ENCODE assay signal across 8 cellular contexts in genomic region chr6:130322673-130323268, GRCh38. TPM values are rescaled to one million over a fixed set of nuclear protein-coding genes. Genes with fewer than 3 reads are reported as not detected.
DNase-seq lines count a peak whose midpoint lies in the region; ATAC-seq and TF ChIP-seq lines count a peak whose summit lies in the region.

No MANE protein-coding gene starts in this region.

- H4K5ac ChIP-seq in H9 (ENCODE audit: insufficient read length, low read depth, low read length): no peak overlapping the region

- no peaks in the 10 kb centered on the region for H3K27me3 Mint-ChIP-seq in H9 (ENCODE audit: low read depth)

- no peak overlapping the region for H4K12ac ChIP-seq in trophoblast cell (ENCODE audit: low read depth, low read length)

- H3K4me1 ChIP-seq in H9 (ENCODE audit: insufficient read depth, low read length) (no peaks in the 10 kb centered on the region), trophoblast cell (ENCODE audit: control insufficient read depth in 1 of 2, insufficient read depth in 2 of 2, low read length in 2 of 2) (no peaks in the 10 kb centered on the region)

- no peaks in the 10 kb centered on the region for H3K9me3 Mint-ChIP-seq in H9

- no peak overlapping the region for H3K4me3 Mint-ChIP-seq in H9

- H2BK15ac ChIP-seq in H9 (ENCODE audit: low read depth, low read length): no peak overlapping the region

- no peak overlapping the region for H3K4me3 ChIP-seq in trophoblast cell (ENCODE audit: low read depth, low read length)

- no peaks in the 10 kb centered on the region for H3K79me2 ChIP-seq in H9 (ENCODE audit: insufficient read depth, low read length)
- H3K79me2 ChIP-seq in trophoblast cell (ENCODE audit: control insufficient read depth, insufficient read depth, low read length, poor library complexity): no peaks in the 10 kb centered on the region

- no peak overlapping the region for H3K14ac ChIP-seq in H9 (ENCODE audit: insufficient read depth, low read length)
- no peak overlapping the region for H3K14ac ChIP-seq in trophoblast cell (ENCODE audit: low read length)

- H2BK5ac ChIP-seq in H9 (ENCODE audit: insufficient read length, low read length) (no peak overlapping the region), trophoblast cell (ENCODE audit: low read depth, low read length, poor library complexity) (no peak overlapping the region)

- no CpG with 5 or more reads among the region's 3 CpGs for WGBS in H9 (ENCODE audit: extremely low coverage, insufficient read length, low lambda C conversion rate)
- WGBS in trophoblast cell (ENCODE audit: extremely low coverage, insufficient coverage, insufficient read length): no CpG with 5 or more reads among the region's 3 CpGs

- no peak overlapping the region for H2BK20ac ChIP-seq in H9 (ENCODE audit: low read depth, low read length, poor library complexity, severe bottlenecking)

- H3K79me1 ChIP-seq in H9 (ENCODE audit: insufficient read depth, low read depth, low read length, poor library complexity, severe bottlenecking) (no peaks in the 10 kb centered on the region), trophoblast cell (ENCODE audit: low read length) (no peaks in the 10 kb centered on the region)

- no peak overlapping the region for H3T11ph ChIP-seq in H9 (ENCODE audit: low read length)

- no peak overlapping the region for H2BK120ac ChIP-seq in H9 (ENCODE audit: low read depth, low read length, poor library complexity, severe bottlenecking)
- no peak overlapping the region for H2BK120ac ChIP-seq in trophoblast cell (ENCODE audit: insufficient read depth, low read length, poor library complexity)

- H3K18ac ChIP-seq in H9 (ENCODE audit: insufficient read length, low read depth, low read length) (no peak overlapping the region), trophoblast cell (ENCODE audit: low read length) (no peak overlapping the region)

- H2AFZ ChIP-seq in H9 (ENCODE audit: low read length): no peak overlapping the region
- no peak overlapping the region for H2AFZ ChIP-seq in trophoblast cell (ENCODE audit: insufficient read depth, low read length, poor library complexity)

- H3K4me1 Mint-ChIP-seq in H9: no peaks in the 10 kb centered on the region

- TF ChIP-seq CTCF in H9 (conservative IDR thresholded peaks at IDR 0.05): peak; percentile 94

- H2BK12ac ChIP-seq in H9 (ENCODE audit: insufficient read length, low read depth, low read length) (no peak overlapping the region), trophoblast cell (ENCODE audit: low read length) (no peak overlapping the region)

- no peaks in the 10 kb centered on the region for H4K20me1 ChIP-seq in H9 (ENCODE audit: control insufficient read depth, insufficient read depth, insufficient read length)

- H3K4ac ChIP-seq in H9 (ENCODE audit: low read depth, low read length) (no peak overlapping the region), trophoblast cell (ENCODE audit: low read depth, low read length) (no peak overlapping the region)

- H4K8ac ChIP-seq in H9 (replicated peaks; ENCODE audit: insufficient read length, low read depth, low read length) (no peak overlapping the region), trophoblast cell (ENCODE audit: low read depth, low read length) (no peak overlapping the region)

- H3K36me3 ChIP-seq in trophoblast cell (ENCODE audit: control insufficient read depth in 1 of 2, insufficient read depth in 2 of 2, low read length in 2 of 2): no peaks in the 10 kb centered on the region

- no peaks in the 10 kb centered on the region for H3K23me2 ChIP-seq in H9 (ENCODE audit: insufficient read length, low read depth, low read length, poor library complexity, severe bottlenecking)

- H3K27ac ChIP-seq in H9 (ENCODE audit: insufficient read length, low read depth, low read length) (no peak overlapping the region), trophoblast cell (ENCODE audit: low read depth, low read length) (no peak overlapping the region)

- DNase-seq in COR-L47 (lab: John Stamatoyannopoulos, UW) (peak; percentile 28), H9 (no peak), NOMO-1 treated with DMSO at 0.1 percent for 48 hours (lab: John Stamatoyannopoulos, UW; ENCODE audit: unreplicated experiment) (peak; percentile 55), activated T-cell treated with anti-CD3 and anti-CD28 coated beads for 4 hours (peak; percentile 39), fibroblast of the conjunctiva (ENCODE audit: low read depth) (peak; percentile 75), trophoblast cell (peak; percentile 48 to 84), HuH-7.5 (ENCODE audit: low spot score) (no peak)

- H3K9ac ChIP-seq in H9 (ENCODE audit: extremely low read depth, insufficient read length, low read length) (no peak overlapping the region), trophoblast cell (ENCODE audit: low read length) (no peak overlapping the region)

- no peak overlapping the region for H3K23ac ChIP-seq in H9 (ENCODE audit: insufficient read length, low read depth, low read length)
- no peak overlapping the region for H3K23ac ChIP-seq in trophoblast cell (ENCODE audit: low read length)

- no peaks in the 10 kb centered on the region for H3K27me3 ChIP-seq in H9 (ENCODE audit: insufficient read depth, low read length)
- H3K27me3 ChIP-seq in trophoblast cell (ENCODE audit: insufficient read depth, low read length): no peaks in the 10 kb centered on the region

- H2AK5ac ChIP-seq in H9 (ENCODE audit: insufficient read length, low read length) (no peak overlapping the region), trophoblast cell (ENCODE audit: low read length) (no peak overlapping the region)

- no peak for ATAC-seq in HG03457 (IDR thresholded peaks at IDR 0.05; ENCODE audit: unreplicated experiment)

- H3K4me2 ChIP-seq in H9 (ENCODE audit: insufficient read depth, insufficient read length, low read length): no peak overlapping the region
- H3K4me2 ChIP-seq in trophoblast cell (ENCODE audit: low read length): no peak overlapping the region

- H3K9me3 ChIP-seq in H9 (ENCODE audit: control insufficient read depth, low read depth, low read length) (no peaks in the 10 kb centered on the region), trophoblast cell (ENCODE audit: insufficient read depth, low read depth, low read length) (no peaks in the 10 kb centered on the region)

- H3K56ac ChIP-seq in H9 (ENCODE audit: insufficient read length, low read depth, low read length): no peak overlapping the region

- H3K27ac Mint-ChIP-seq in H9: no peak overlapping the region; a peak in 1 of 7 replicates

- H4K91ac ChIP-seq in H9 (ENCODE audit: insufficient read length, low read depth, low read length) (no peak overlapping the region), trophoblast cell (ENCODE audit: low read depth, low read length) (no peak overlapping the region)

- no peaks in the 10 kb centered on the region for H3K36me3 Mint-ChIP-seq in H9 (ENCODE audit: insufficient read depth in 1 of 3, low read depth in 3 of 3)

RNA-seq across cellular contexts. Expression of gene TMEM200A, which starts 43.0 kb away (rescaled TPM):
- total RNA-seq in H9 (2021): 6.1 and 6.4 TPM in 2 replicates
- polyA plus RNA-seq in trophoblast cell (2013): 2.7 and 2.8 TPM in 2 replicates

Comparison
In these comparisons a context has a peak if more than half of its experiments do, and no peak if none do; other contexts are left out.
1. DNase-seq: peak in COR-L47 (single experiment), NOMO-1 treated with DMSO at 0.1 percent for 48 hours (single experiment), activated T-cell treated with anti-CD3 and anti-CD28 coated beads for 4 hours (single experiment), fibroblast of the conjunctiva (single experiment) and trophoblast cell (2 of 2); none in H9 (single experiment) and HuH-7.5 (single experiment).